In the genomic region with DNA sequence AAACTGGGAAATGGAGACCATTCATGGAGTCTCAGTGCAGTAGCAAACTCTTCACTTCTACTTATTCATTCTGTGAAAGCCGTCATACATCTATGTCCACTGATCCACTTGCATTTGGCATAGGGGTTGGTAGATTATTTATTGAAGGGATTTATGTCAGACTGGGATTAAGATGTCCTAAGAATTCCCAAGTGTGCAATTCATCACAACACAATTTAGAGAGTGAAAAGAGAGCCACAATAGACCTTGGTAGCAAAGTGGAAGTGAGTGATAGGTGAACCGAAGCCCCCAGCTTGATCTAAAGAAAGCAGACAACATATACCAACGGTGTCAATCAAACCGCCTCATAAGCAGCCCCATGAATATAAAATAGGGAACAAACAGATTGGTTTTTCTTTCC, we compare ENCODE assay signal across 26 cellular contexts.
DNase-seq lines count a peak whose midpoint lies in the region; ATAC-seq, FAIRE-seq and TF ChIP-seq lines count a peak whose summit lies in the region.
"Had no signal": no experiment of that assay in that cellular context is flagged by ENCODE, and none has a peak within 500 bp of the region (broad histone marks: within the 10 kb centered on the region; RNA-seq: fewer than 3 reads in every experiment).

No MANE protein-coding gene starts in this region.

- H3K36me3 ChIP-seq in endodermal cell (ENCODE audit: control insufficient read depth, insufficient read depth, low read length) = no peaks in the 10 kb centered on the region
- no peaks in the 10 kb centered on the region for H3K36me3 ChIP-seq in gastrocnemius medialis
- H3K36me3 ChIP-seq: MG63, SJCRH30 had no signal

- H3K4me3 Mint-ChIP-seq in endodermal cell = no peak overlapping the region
- H3K4me3 Mint-ChIP-seq: CD14-positive monocyte; CD8-positive, alpha-beta memory T cell had no signal

- no peak for DNase-seq in D721Med (ENCODE audit: insufficient read length, low spot score)
- DNase-seq in NCI-H69 (lab: John Stamatoyannopoulos, UW) = peak; percentile 79
- no peak for DNase-seq in endodermal cell
- no peak for DNase-seq in gastrocnemius medialis
- no peak for DNase-seq in AML-193 (lab: John Stamatoyannopoulos, UW)
- no peak for DNase-seq in stimulated activated naive CD8-positive, alpha-beta T cell treated with anti-CD3 and anti-CD28 coated beads, Interleukin-15, Interleukin-2, amounts not matched to agents 100 U/mL and 50 U/mL, for 24 hours
- no peak for DNase-seq in activated CD4-positive, alpha-beta T cell treated with anti-CD3 and anti-CD28 coated beads for 48 hours
- DNase-seq: BE2C; CD8-positive, alpha-beta memory T cell; DMS153; DND-41; IMR-90; KG1; MG63; NCI-H1105 treated with DMSO at 0.1 percent for 48 hours; NCI-H146; NCI-H1930; NCI-H2107; NCI-H446 treated with DMSO at 0.1 percent for 48 hours; NK-92 treated with Interleukin-12 subunit alpha and Interleukin-12 subunit beta, amount 100 ng/mL, for 24 hours; PC-3; SJCRH30 had no signal

- WGBS in endodermal cell (ENCODE audit: insufficient coverage in 1 of 2, insufficient read length in 1 of 2), 2 experiments = 94% methylated on average over 4 of the region's 4 CpGs; no CpG with 5 or more reads in 1 of the 2 experiments

- H3K4me1 Mint-ChIP-seq in endodermal cell = peaks cover 5% of the 10 kb centered on the region
- H3K4me1 Mint-ChIP-seq: CD14-positive monocyte; CD8-positive, alpha-beta memory T cell had no signal

- no peak overlapping the region for H3K9ac ChIP-seq in endodermal cell (ENCODE audit: extremely low read depth, low read length, poor library complexity, severe bottlenecking)

- H3K4me3 ChIP-seq in endodermal cell (ENCODE audit: low read length) = no peak overlapping the region
- H3K4me3 ChIP-seq in gastrocnemius medialis = no peak overlapping the region
- H3K4me3 ChIP-seq: A549, MG63, SJCRH30 had no signal

- H3K4me1 ChIP-seq in endodermal cell (ENCODE audit: control insufficient read depth, insufficient read depth, low read length) = peaks cover 3% of the 10 kb centered on the region
- H3K4me1 ChIP-seq in gastrocnemius medialis = peaks cover 55 to 82% of the 10 kb centered on the region in 2 donors

- peaks cover 14% of the 10 kb centered on the region for H3K9me3 Mint-ChIP-seq in endodermal cell

- in situ Hi-C loops in gastrocnemius medialis (cut with MboI; ENCODE audit: low sequenced_read_pairs in 4 of 4) = no loop called here

- intact Hi-C loops in gastrocnemius medialis (cut with DNase I; ENCODE audit: low total_unique reads) = no loop called here

- peaks cover 11% of the 10 kb centered on the region for H3K9me3 ChIP-seq in endodermal cell (ENCODE audit: control insufficient read depth, low read length)
- no peaks in the 10 kb centered on the region for H3K9me3 ChIP-seq in gastrocnemius medialis
- H3K9me3 ChIP-seq: MG63, SJCRH30 had no signal

- no peak for ATAC-seq in gastrocnemius medialis
- no peak for ATAC-seq in stimulated activated naive CD8-positive, alpha-beta T cell treated with anti-CD3 and anti-CD28 coated beads, Interleukin-15, Interleukin-2, amounts not matched to agents 100 U/mL and 50 U/mL, for 24 hours
- ATAC-seq: A549, PC-3, Right ventricle myocardium inferior, SK-N-SH treated with all-trans-retinoic acid at 6 μM for 48 hours had no signal

- no peak overlapping the region for H3K27ac Mint-ChIP-seq in endodermal cell
- H3K27ac Mint-ChIP-seq: CD14-positive monocyte; CD8-positive, alpha-beta memory T cell had no signal

- no peaks in the 10 kb centered on the region for H3K27me3 Mint-ChIP-seq in endodermal cell (ENCODE audit: insufficient read depth)
- H3K27me3 Mint-ChIP-seq: CD8-positive, alpha-beta memory T cell had no signal

- TF ChIP-seq POLR2A in gastrocnemius medialis (IDR thresholded peaks at IDR 0.05) = no peak

- TF ChIP-seq CTCF in D721Med (IDR thresholded peaks at IDR 0.05; ENCODE audit: insufficient read depth, missing control alignments) (no peak), endodermal cell (conservative IDR thresholded peaks at IDR 0.05) (no peak), gastrocnemius medialis (IDR thresholded peaks at IDR 0.05 in 4 of 5, conservative IDR thresholded peaks at IDR 0.05 in 1 of 5) (no peak)

- H3K27me3 ChIP-seq in endodermal cell (ENCODE audit: control insufficient read depth, insufficient read depth, low read length, poor library complexity, severe bottlenecking) (no peaks in the 10 kb centered on the region), gastrocnemius medialis (no peaks in the 10 kb centered on the region)
- H3K27me3 ChIP-seq: BE2C, MG63, SJCRH30 had no signal

- H3K27ac ChIP-seq in endodermal cell (ENCODE audit: low read depth, low read length) (peak overlapping the region; percentile 47), gastrocnemius medialis (peak overlapping the region; percentile 42 to 88 (median 77))
- H3K27ac ChIP-seq: A549, SJCRH30 had no signal

- peaks cover 16% of the 10 kb centered on the region for H3K36me3 Mint-ChIP-seq in endodermal cell (ENCODE audit: low read depth)
- H3K36me3 Mint-ChIP-seq: CD14-positive monocyte; CD8-positive, alpha-beta memory T cell had no signal

- FAIRE-seq in D721Med (lab: Jason Lieb, UNC) = peak; percentile 98
- FAIRE-seq: A549 had no signal
